16 cellular contexts compared by ENCODE assay signal in genomic region chr3:8555705-8556314, GRCh38. TPM values are rescaled to one million over a fixed set of nuclear protein-coding genes. Genes with fewer than 3 reads are reported as not detected.
A peak's percentile ranks its signal among the peaks of the same experiment; 100 is the strongest.
DNase-seq lines count a peak whose midpoint lies in the region; FAIRE-seq and TF ChIP-seq lines count a peak whose summit lies in the region.
"Had no signal": no experiment of that assay in that cellular context is flagged by ENCODE, and none has a peak within 500 bp of the region (broad histone marks: within the 10 kb centered on the region; RNA-seq: fewer than 3 reads in every experiment).

No MANE protein-coding gene starts in this region.

- TF ChIP-seq CTCF in hepatocyte (IDR thresholded peaks at IDR 0.05; ENCODE audit: poor library complexity): no peak

- no peaks in the 10 kb centered on the region for H4K20me1 ChIP-seq in hepatocyte (ENCODE audit: insufficient read depth, poor library complexity, severe bottlenecking)

- peaks cover 44% of the 10 kb centered on the region for H3K36me3 ChIP-seq in NT2/D1 (ENCODE audit: insufficient read depth, insufficient read length, low read length)
- H3K36me3 ChIP-seq in hepatocyte (replicated peaks; ENCODE audit: insufficient read depth, low read depth): no peaks in the 10 kb centered on the region
- H3K36me3 ChIP-seq in subcutaneous abdominal adipose tissue (ENCODE audit: control insufficient read depth in 5 of 5, insufficient read depth in 5 of 5, low read length in 5 of 5): peaks cover 0 to 51% (median 41%) of the 10 kb centered on the region in 5 donors

- H3K4me2 ChIP-seq in hepatocyte: no peak overlapping the region

- no peaks in the 10 kb centered on the region for H3K9me3 ChIP-seq in NT2/D1 (ENCODE audit: insufficient read depth, low read length)
- H3K9me3 ChIP-seq in hepatocyte (ENCODE audit: low read depth): no peaks in the 10 kb centered on the region
- H3K9me3 ChIP-seq in subcutaneous abdominal adipose tissue (ENCODE audit: control insufficient read depth in 5 of 5, low read length in 5 of 5): no peaks in the 10 kb centered on the region
- H3K9me3 ChIP-seq: testis had no signal

- WGBS in hepatocyte (ENCODE audit: low lambda C conversion rate, missing lambda C conversion rate): 59% methylated on average over 6 of the region's 6 CpGs

- H3K27me3 ChIP-seq in NT2/D1 (ENCODE audit: insufficient read depth, insufficient read length) (no peaks in the 10 kb centered on the region), hepatocyte (no peaks in the 10 kb centered on the region), subcutaneous abdominal adipose tissue (ENCODE audit: control insufficient read depth in 5 of 5, insufficient read depth in 4 of 5, low read length in 5 of 5) (no peaks in the 10 kb centered on the region)
- H3K27me3 ChIP-seq: testis had no signal

- H3K79me2 ChIP-seq in hepatocyte: no peaks in the 10 kb centered on the region

- DNase-seq in NCI-H1092 treated with DMSO at 0.1 percent for 48 hours (lab: John Stamatoyannopoulos, UW) (peak; percentile 2), NCI-H1092 (lab: John Stamatoyannopoulos, UW) (no peak), NT2/D1 (ENCODE audit: low read depth, low spot score) (no peak), hepatocyte (ENCODE audit: low spot score) (no peak), amniotic stem cell (lab: John Stamatoyannopoulos, UW) (no peak), NCI-H187 treated with DMSO at 0.1 percent for 48 hours (lab: John Stamatoyannopoulos, UW) (no peak), GM12892 (ENCODE audit: insufficient read length) (no peak)
- DNase-seq: 8988T; activated CD4-positive, alpha-beta T cell treated with anti-CD3 and anti-CD28 coated beads for 48 hours; activated naive CD4-positive, alpha-beta T cell treated with anti-CD3 and anti-CD28 coated beads, Interleukin-2, amount 10 ng/mL, durations not matched to agents 7 days and 5 days; effector CD8-positive, alpha-beta T cell; stimulated activated CD4-positive, alpha-beta T cell treated with anti-CD3 and anti-CD28 coated beads, Interleukin-1b, Interleukin-23, amount 100 ng/mL, for 48 hours; T1000 had no signal

- no peak for FAIRE-seq in GM12892 (lab: Jason Lieb, UNC)
- FAIRE-seq: bronchial epithelial cell had no signal

- H3K4me3 ChIP-seq in NT2/D1 (ENCODE audit: insufficient read length, low read depth) (no peak overlapping the region), hepatocyte (no peak overlapping the region), subcutaneous abdominal adipose tissue (ENCODE audit: low read depth in 1 of 5, low read length in 5 of 5) (no peak overlapping the region)
- H3K4me3 ChIP-seq: testis had no signal

- H3K9ac ChIP-seq in NT2/D1 (ENCODE audit: insufficient read length, low read depth) (peak overlapping the region; percentile 33), subcutaneous abdominal adipose tissue (ENCODE audit: low read length in 5 of 5) (no peak overlapping the region)

- H3K4me1 ChIP-seq in NT2/D1 (ENCODE audit: insufficient read depth, insufficient read length) (peaks cover 5% of the 10 kb centered on the region), hepatocyte (ENCODE audit: insufficient read depth) (peaks cover 30% of the 10 kb centered on the region), subcutaneous abdominal adipose tissue (ENCODE audit: control insufficient read depth in 5 of 5, insufficient read depth in 5 of 5, low read length in 5 of 5) (peaks cover 19 to 92% (median 85%) of the 10 kb centered on the region in 5 donors)

- H3K9me2 ChIP-seq in hepatocyte (replicated peaks; ENCODE audit: insufficient read depth): no peaks in the 10 kb centered on the region

- H2AFZ ChIP-seq in hepatocyte: no peak overlapping the region

- no peak for TF ChIP-seq POLR2A in GM12892 (IDR thresholded peaks at IDR 0.05; ENCODE audit: low read depth, low read length)

- H3K27ac ChIP-seq in hepatocyte (peak overlapping the region; percentile 86), subcutaneous abdominal adipose tissue (ENCODE audit: low read depth, low read length) (peak overlapping the region; percentile 80)

RNA-seq across cellular contexts. Expression of gene LMCD1, which starts 54.2 kb away (rescaled TPM):
- 185 and 195 TPM in 2 replicates for total RNA-seq in hepatocyte
- 325 and 347 TPM in 2 replicates for polyA plus RNA-seq in hepatocyte
- 42.7 TPM for polyA plus RNA-seq in GM12892 (2012; ENCODE audit: missing spikeins)
